14 cellular contexts compared by ENCODE assay signal in the genomic region with DNA sequence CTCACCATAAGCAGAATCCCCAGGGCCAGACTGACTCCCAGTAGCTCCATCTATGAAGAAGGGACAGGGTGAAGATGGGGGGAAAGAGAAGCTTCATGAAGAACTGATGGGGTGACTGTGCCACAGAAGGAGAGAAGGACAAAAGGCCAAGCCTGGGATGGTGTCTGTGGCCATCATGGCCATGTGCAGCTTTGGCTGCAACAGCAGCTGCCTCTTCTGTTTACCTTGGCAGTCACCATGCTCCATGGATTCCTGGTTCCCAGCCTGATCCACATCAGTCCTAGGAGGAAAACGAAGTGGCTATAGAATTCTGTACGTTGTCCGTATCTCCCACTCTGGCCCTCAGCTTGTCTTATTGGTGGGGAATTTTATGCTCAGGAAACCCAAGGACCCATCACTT. TPM values are rescaled to one million over a fixed set of nuclear protein-coding genes. Genes with fewer than 3 reads are reported as not detected.
"Had no signal": no experiment of that assay in that cellular context is flagged by ENCODE, and none has a peak within 500 bp of the region (broad histone marks: within the 10 kb centered on the region; RNA-seq: fewer than 3 reads in every experiment).

No MANE protein-coding gene starts in this region.

- H3K9me3 Mint-ChIP-seq: naive thymus-derived CD8-positive, alpha-beta T cell; stimulated activated effector memory CD8-positive, alpha-beta T cell treated with anti-CD3 and anti-CD28 coated beads, Interleukin-12 subunit alpha, Interleukin-12 subunit beta, amount 100 ng/mL, for 72 hours had no signal

- H3K9me3 ChIP-seq: adrenal gland, left ventricle myocardium inferior, mucosa of descending colon, thoracic aorta had no signal

- ATAC-seq: mucosa of descending colon; naive thymus-derived CD8-positive, alpha-beta T cell; stimulated activated effector memory CD8-positive, alpha-beta T cell treated with anti-CD3 and anti-CD28 coated beads, Interleukin-12 subunit alpha, Interleukin-12 subunit beta, amount 100 ng/mL, for 72 hours had no signal

- H3K36me3 ChIP-seq: adrenal gland had no signal

- H3K27me3 ChIP-seq: adrenal gland had no signal

- H3K27ac ChIP-seq: adrenal gland, cardiac muscle cell, hepatocyte, left ventricle myocardium inferior, thoracic aorta had no signal

- H3K4me1 Mint-ChIP-seq: stimulated activated effector memory CD8-positive, alpha-beta T cell treated with anti-CD3 and anti-CD28 coated beads, Interleukin-12 subunit alpha, Interleukin-12 subunit beta, amount 100 ng/mL, for 72 hours had no signal

- H2AFZ ChIP-seq: hepatocyte had no signal

- H3K27me3 Mint-ChIP-seq: naive thymus-derived CD8-positive, alpha-beta T cell had no signal

- H3K36me3 Mint-ChIP-seq: naive thymus-derived CD8-positive, alpha-beta T cell; stimulated activated effector memory CD8-positive, alpha-beta T cell treated with anti-CD3 and anti-CD28 coated beads, Interleukin-12 subunit alpha, Interleukin-12 subunit beta, amount 100 ng/mL, for 72 hours had no signal

- H3K4me2 ChIP-seq: hepatocyte had no signal

- DNase-seq: activated CD4-positive, alpha-beta T cell treated with anti-CD3 and anti-CD28 coated beads, Interleukin-2, amount 50 U/mL, for 48 hours; activated naive CD4-positive, alpha-beta T cell treated with anti-CD3 and anti-CD28 coated beads, Interleukin-2, amount 50 U/mL, for 16 hours; activated T-cell treated with anti-CD3 and anti-CD28 coated beads, Interleukin-2, amount 50 U/mL, for 1 hour; left ventricle myocardium inferior; mucosa of descending colon; naive thymus-derived CD8-positive, alpha-beta T cell; retina had no signal

- H3K4me3 Mint-ChIP-seq: stimulated activated effector memory CD8-positive, alpha-beta T cell treated with anti-CD3 and anti-CD28 coated beads, Interleukin-12 subunit alpha, Interleukin-12 subunit beta, amount 100 ng/mL, for 72 hours had no signal

- H3K4me3 ChIP-seq: adrenal gland, cardiac muscle cell, hepatocyte, left ventricle myocardium inferior, mucosa of descending colon, thoracic aorta had no signal

RNA-seq across cellular contexts. Expression of gene TNFAIP8L2, which starts 22.1 kb away (rescaled TPM):
- total RNA-seq: glomerular endothelial cell, hepatocyte had no signal
- polyA plus RNA-seq: keratinocyte had no signal

RNA-seq across cellular contexts. Expression of gene TMOD4, which starts 41.4 kb away (rescaled TPM):
- total RNA-seq: glomerular endothelial cell, hepatocyte, left ventricle myocardium inferior, thoracic aorta had no signal
- polyA plus RNA-seq: cardiac muscle cell had no signal
